In genomic region chr1:160206421-160207117, GRCh38 we compare ENCODE assay signal across 8 cellular contexts. TPM values are rescaled to one million over a fixed set of nuclear protein-coding genes. Genes with fewer than 3 reads are reported as not detected.
DNase-seq lines count a peak whose midpoint lies in the region; ATAC-seq, FAIRE-seq and TF ChIP-seq lines count a peak whose summit lies in the region.

No MANE protein-coding gene starts in this region.

- H3K27me3 Mint-ChIP-seq in endodermal cell (ENCODE audit: insufficient read depth) (no peaks in the 10 kb centered on the region), nephron (ENCODE audit: low read depth) (no peaks in the 10 kb centered on the region)

- H3K4me1 Mint-ChIP-seq in endodermal cell = peaks cover 47% of the 10 kb centered on the region
- H3K4me1 Mint-ChIP-seq in nephron = peaks cover 57% of the 10 kb centered on the region

- peak overlapping the region; percentile 80 for H3K4me3 Mint-ChIP-seq in endodermal cell
- peak overlapping the region; percentile 81 to 87 (median 83) for H3K4me3 Mint-ChIP-seq in nephron

- 39 to 65% methylated on average over 6 to 9 of the region's 9 CpGs for WGBS in endodermal cell (ENCODE audit: insufficient coverage in 1 of 2, insufficient read length in 1 of 2), 2 experiments

- peak overlapping the region; percentile 96 for H3K4me3 ChIP-seq in RWPE2 (ENCODE audit: severe bottlenecking)
- H3K4me3 ChIP-seq in endodermal cell (ENCODE audit: low read length) = peak overlapping the region; percentile 91

- H3K27ac ChIP-seq in RWPE2 (ENCODE audit: poor library complexity, severe bottlenecking) (peak overlapping the region; percentile 67), endodermal cell (ENCODE audit: low read depth, low read length) (peak overlapping the region; percentile 52)

- H3K36me3 Mint-ChIP-seq in endodermal cell (ENCODE audit: low read depth) (peaks cover 17% of the 10 kb centered on the region), nephron (ENCODE audit: low read depth) (peaks cover 26% of the 10 kb centered on the region)

- no peaks in the 10 kb centered on the region for H3K27me3 ChIP-seq in RWPE2 (ENCODE audit: insufficient read depth, poor library complexity, severe bottlenecking)
- no peaks in the 10 kb centered on the region for H3K27me3 ChIP-seq in endodermal cell (ENCODE audit: control insufficient read depth, insufficient read depth, low read length, poor library complexity, severe bottlenecking)

- H3K36me3 ChIP-seq in RWPE2 (ENCODE audit: low read depth) = peaks cover 46% of the 10 kb centered on the region
- H3K36me3 ChIP-seq in endodermal cell (ENCODE audit: control insufficient read depth, insufficient read depth, low read length) = peaks cover 22% of the 10 kb centered on the region

- DNase-seq in 8988T (peak; percentile 76), GM18507 (ENCODE audit: extremely low spot score, insufficient read length, low read depth) (no peak), RWPE2 (ENCODE audit: low spot score) (no peak), endodermal cell (peak; percentile 79), KG1 (lab: John Stamatoyannopoulos, UW) (no peak), DMS153 treated with DMSO at 0.1 percent for 48 hours (lab: John Stamatoyannopoulos, UW; ENCODE audit: unreplicated experiment) (no peak), inferior parietal cortex (ENCODE audit: extremely low spot score) (no peak)

- FAIRE-seq in GM18507 (lab: Jason Lieb, UNC) = peak; percentile 48

- H3K9me3 ChIP-seq in RWPE2 (ENCODE audit: severe bottlenecking) (no peaks in the 10 kb centered on the region), endodermal cell (ENCODE audit: control insufficient read depth, low read length) (no peaks in the 10 kb centered on the region)

- H3K4me1 ChIP-seq in RWPE2 (ENCODE audit: insufficient read depth, poor library complexity, severe bottlenecking) = peaks cover 10% of the 10 kb centered on the region
- H3K4me1 ChIP-seq in endodermal cell (ENCODE audit: control insufficient read depth, insufficient read depth, low read length) = peaks cover 6% of the 10 kb centered on the region

- H3K27ac Mint-ChIP-seq in endodermal cell = peak overlapping the region; percentile 36
- H3K27ac Mint-ChIP-seq in nephron = peak overlapping the region; percentile 73 to 80 (median 74)

- TF ChIP-seq CTCF in RWPE2 (IDR thresholded peaks at IDR 0.05; ENCODE audit: poor library complexity, severe bottlenecking) (no peak), endodermal cell (conservative IDR thresholded peaks at IDR 0.05) (no peak), nephron (IDR thresholded peaks at IDR 0.05; ENCODE audit: unreplicated experiment in 3 of 3) (no peak)

- H3K9ac ChIP-seq in endodermal cell (ENCODE audit: extremely low read depth, low read length, poor library complexity, severe bottlenecking) = peak overlapping the region; percentile 85

- H3K9me3 Mint-ChIP-seq in endodermal cell = no peaks in the 10 kb centered on the region
- H3K9me3 Mint-ChIP-seq in nephron = no peaks in the 10 kb centered on the region

- ATAC-seq in RWPE2 (ENCODE audit: low read depth) = peak; percentile 40

RNA-seq across cellular contexts. Expression of gene PEA15, which starts 1.4 kb away (rescaled TPM):
- total RNA-seq in endodermal cell = 10 to 100 TPM; 55.9 to 56.3 TPM
- polyA plus RNA-seq in endodermal cell (2013, experiment 1 of 2) = 393 TPM
- 402 TPM for polyA plus RNA-seq in endodermal cell (2013, experiment 2 of 2)

RNA-seq across cellular contexts. Expression of gene CASQ1, which starts 16.2 kb away (rescaled TPM):
- under 1 TPM; 0.29 to 0.77 TPM for total RNA-seq in endodermal cell
- polyA plus RNA-seq in endodermal cell (2013, experiment 1 of 2) = 0.96 TPM
- polyA plus RNA-seq in endodermal cell (2013, experiment 2 of 2) = 1.0 TPM

RNA-seq across cellular contexts. Expression of gene ATP1A4, which starts 55.2 kb away (rescaled TPM):
- under 1 TPM; 0.55 to 0.75 TPM for total RNA-seq in endodermal cell
- polyA plus RNA-seq in endodermal cell (2013, experiment 1 of 2) = 0.85 TPM
- polyA plus RNA-seq in endodermal cell (2013, experiment 2 of 2) = 0.95 TPM

RNA-seq across cellular contexts. Expression of gene DCAF8, which starts 55.8 kb away (rescaled TPM):
- total RNA-seq in endodermal cell = 100 to 1,000 TPM; 185 to 238 TPM
- polyA plus RNA-seq in endodermal cell (2013, experiment 1 of 2) = 143 TPM
- 122 TPM for polyA plus RNA-seq in endodermal cell (2013, experiment 2 of 2)

Comparison
In these comparisons a context has a peak if more than half of its experiments do, and no peak if none do; other contexts are left out.
1. DNase-seq: peak in 8988T (single experiment) and endodermal cell (single experiment); none in GM18507 (single experiment), RWPE2 (single experiment), KG1 (single experiment), DMS153 treated with DMSO at 0.1 percent for 48 hours (single experiment) and inferior parietal cortex (single experiment).